ENCODE assay signal across 1 cellular context in genomic region chr19:18557474-18558201, GRCh38.
TF ChIP-seq lines count a peak whose summit lies in the region.

Gene KXD1, plus strand, starts transcription at chr19:18557870. Its CDS starts 4,187 bp downstream, at chr19:18562057.

TF ChIP-seq in HepG2, 621 proteins besides CTCF, POLR2A, EP300 and RAD21 (continued from another document and continues in another):
- TF ChIP-seq ZNF136 (CRISPR knock-in tag; IDR thresholded peaks at IDR 0.05; ENCODE audit: low read depth) (no peak), KDM5B (CRISPR knock-in tag; IDR thresholded peaks at IDR 0.05; ENCODE audit: borderline replicate concordance) (peak; percentile 70; the same call in 1 of the 2 replicates), KLF9 (CRISPR knock-in tag; IDR thresholded peaks at IDR 0.05; ENCODE audit: low read depth) (no peak), ZNF589 (CRISPR knock-in tag; conservative IDR thresholded peaks at IDR 0.05) (0 out of 2 replicates have a peak, but pooled peaks have one; percentile 44), NFE2L2 (IDR thresholded peaks at IDR 0.05; ENCODE audit: low read length) (no peak), NCOR1 (IDR thresholded peaks at IDR 0.05; ENCODE audit: borderline replicate concordance, low read length) (no peak), STAG1 (CRISPR knock-in tag; IDR thresholded peaks at IDR 0.05) (0 out of 2 replicates have a peak, but pooled peaks have one; percentile 15), HNF4A (CRISPR knock-in tag; IDR thresholded peaks at IDR 0.05) (no peak), PRPF4 (IDR thresholded peaks at IDR 0.05; ENCODE audit: low read depth, low read length, poor library complexity, severe bottlenecking) (no peak), ZSCAN29 (CRISPR knock-in tag; conservative IDR thresholded peaks at IDR 0.05) (no peak), FOXP1 (IDR thresholded peaks at IDR 0.05) (no peak), FOXP1 (CRISPR knock-in tag; IDR thresholded peaks at IDR 0.05) (no peak), ZNF549 (CRISPR knock-in tag; IDR thresholded peaks at IDR 0.05) (no peak), NCOA2 (CRISPR knock-in tag; IDR thresholded peaks at IDR 0.05) (peak; percentile 22), SUZ12 (IDR thresholded peaks at IDR 0.05; ENCODE audit: low read depth, low read length) (no peak), ZNF761 (CRISPR knock-in tag; conservative IDR thresholded peaks at IDR 0.05) (peak; percentile 43; the same call in 1 of the 2 replicates), GABPA (IDR thresholded peaks at IDR 0.05; ENCODE audit: low read depth, low read length) (peak; percentile 57), GABPA (CRISPR knock-in tag; IDR thresholded peaks at IDR 0.05; ENCODE audit: low read depth) (peak; percentile 79), IRX3 (CRISPR knock-in tag; IDR thresholded peaks at IDR 0.05; ENCODE audit: borderline replicate concordance, low read depth) (no peak), REPIN1 (CRISPR knock-in tag; IDR thresholded peaks at IDR 0.05; ENCODE audit: borderline replicate concordance, low read depth) (no peak), DRAP1 (CRISPR knock-in tag; IDR thresholded peaks at IDR 0.05) (peak; percentile 80), ZNF333 (CRISPR knock-in tag; IDR thresholded peaks at IDR 0.05; ENCODE audit: borderline replicate concordance) (no peak), ZNF432 (CRISPR knock-in tag; IDR thresholded peaks at IDR 0.05; ENCODE audit: borderline replicate concordance) (no peak), AKAP8 (CRISPR knock-in tag; IDR thresholded peaks at IDR 0.05) (no peak; the same call in 1 of the 2 replicates), RNF2 (conservative IDR thresholded peaks at IDR 0.05; ENCODE audit: low read depth) (no peak), HNF4G (IDR thresholded peaks at IDR 0.05; ENCODE audit: borderline replicate concordance, low read depth, low read length) (no peak), HNF4G (CRISPR knock-in tag; IDR thresholded peaks at IDR 0.05; ENCODE audit: borderline replicate concordance, low read depth) (no peak; the same call in 1 of the 2 replicates), ZNF768 (CRISPR knock-in tag; IDR thresholded peaks at IDR 0.05) (peak; percentile 16; the same call in 1 of the 2 replicates), ZFAT (CRISPR knock-in tag; conservative IDR thresholded peaks at IDR 0.05) (no peak), ZBTB2 (CRISPR knock-in tag; IDR thresholded peaks at IDR 0.05; ENCODE audit: low read depth) (peak; percentile 80), ZFP37 (CRISPR knock-in tag; IDR thresholded peaks at IDR 0.05; ENCODE audit: borderline replicate concordance) (no peak), ZNF441 (CRISPR knock-in tag; IDR thresholded peaks at IDR 0.05; ENCODE audit: borderline replicate concordance) (no peak), ARNTL (CRISPR knock-in tag; IDR thresholded peaks at IDR 0.05) (no peak), YEATS4 (CRISPR knock-in tag; IDR thresholded peaks at IDR 0.05; ENCODE audit: borderline replicate concordance) (peak; percentile 68; the same call in 1 of the 2 replicates), ZNF609 (CRISPR knock-in tag; IDR thresholded peaks at IDR 0.05; ENCODE audit: borderline replicate concordance) (no peak), TP53 (CRISPR knock-in tag; conservative IDR thresholded peaks at IDR 0.05) (no peak)
- TF ChIP-seq, protein P1, sequence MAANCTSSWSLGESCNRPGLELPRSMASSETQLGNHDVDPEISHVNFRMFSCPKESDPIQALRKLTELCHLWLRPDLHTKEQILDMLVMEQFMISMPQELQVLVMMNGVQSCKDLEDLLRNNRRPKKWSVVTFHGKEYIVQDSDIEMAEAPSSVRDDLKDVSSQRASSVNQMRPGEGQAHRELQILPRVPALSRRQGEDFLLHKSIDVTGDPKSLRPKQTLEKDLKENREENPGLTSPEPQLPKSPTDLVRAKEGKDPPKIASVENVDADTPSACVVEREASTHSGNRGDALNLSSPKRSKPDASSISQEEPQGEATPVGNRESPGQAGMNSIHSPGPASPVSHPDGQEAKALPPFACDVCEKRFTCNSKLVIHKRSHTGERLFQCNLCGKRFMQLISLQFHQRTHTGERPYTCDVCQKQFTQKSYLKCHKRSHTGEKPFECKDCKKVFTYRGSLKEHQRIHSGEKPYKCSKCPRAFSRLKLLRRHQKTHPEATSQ (CRISPR knock-in tag; IDR thresholded peaks at IDR 0.05; ENCODE audit: borderline replicate concordance), result no peak
- TF ChIP-seq, protein P2, sequence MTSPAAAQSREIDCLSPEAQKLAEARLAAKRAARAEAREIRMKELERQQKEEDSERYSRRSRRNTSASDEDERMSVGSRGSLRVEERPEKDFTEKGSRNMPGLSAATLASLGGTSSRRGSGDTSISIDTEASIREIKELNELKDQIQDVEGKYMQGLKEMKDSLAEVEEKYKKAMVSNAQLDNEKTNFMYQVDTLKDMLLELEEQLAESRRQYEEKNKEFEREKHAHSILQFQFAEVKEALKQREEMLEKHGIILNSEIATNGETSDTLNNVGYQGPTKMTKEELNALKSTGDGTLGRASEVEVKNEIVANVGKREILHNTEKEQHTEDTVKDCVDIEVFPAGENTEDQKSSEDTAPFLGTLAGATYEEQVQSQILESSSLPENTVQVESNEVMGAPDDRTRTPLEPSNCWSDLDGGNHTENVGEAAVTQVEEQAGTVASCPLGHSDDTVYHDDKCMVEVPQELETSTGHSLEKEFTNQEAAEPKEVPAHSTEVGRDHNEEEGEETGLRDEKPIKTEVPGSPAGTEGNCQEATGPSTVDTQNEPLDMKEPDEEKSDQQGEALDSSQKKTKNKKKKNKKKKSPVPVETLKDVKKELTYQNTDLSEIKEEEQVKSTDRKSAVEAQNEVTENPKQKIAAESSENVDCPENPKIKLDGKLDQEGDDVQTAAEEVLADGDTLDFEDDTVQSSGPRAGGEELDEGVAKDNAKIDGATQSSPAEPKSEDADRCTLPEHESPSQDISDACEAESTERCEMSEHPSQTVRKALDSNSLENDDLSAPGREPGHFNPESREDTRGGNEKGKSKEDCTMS (CRISPR knock-in tag; conservative IDR thresholded peaks at IDR 0.05), result no peak
- TF ChIP-seq, protein P3, sequence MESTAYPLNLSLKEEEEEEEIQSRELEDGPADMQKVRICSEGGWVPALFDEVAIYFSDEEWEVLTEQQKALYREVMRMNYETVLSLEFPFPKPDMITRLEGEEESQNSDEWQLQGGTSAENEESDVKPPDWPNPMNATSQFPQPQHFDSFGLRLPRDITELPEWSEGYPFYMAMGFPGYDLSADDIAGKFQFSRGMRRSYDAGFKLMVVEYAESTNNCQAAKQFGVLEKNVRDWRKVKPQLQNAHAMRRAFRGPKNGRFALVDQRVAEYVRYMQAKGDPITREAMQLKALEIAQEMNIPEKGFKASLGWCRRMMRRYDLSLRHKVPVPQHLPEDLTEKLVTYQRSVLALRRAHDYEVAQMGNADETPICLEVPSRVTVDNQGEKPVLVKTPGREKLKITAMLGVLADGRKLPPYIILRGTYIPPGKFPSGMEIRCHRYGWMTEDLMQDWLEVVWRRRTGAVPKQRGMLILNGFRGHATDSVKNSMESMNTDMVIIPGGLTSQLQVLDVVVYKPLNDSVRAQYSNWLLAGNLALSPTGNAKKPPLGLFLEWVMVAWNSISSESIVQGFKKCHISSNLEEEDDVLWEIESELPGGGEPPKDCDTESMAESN (CRISPR knock-in tag; conservative IDR thresholded peaks at IDR 0.05), result peak; percentile 27; the same call in 1 of the 2 replicates
- TF ChIP-seq, protein P4, sequence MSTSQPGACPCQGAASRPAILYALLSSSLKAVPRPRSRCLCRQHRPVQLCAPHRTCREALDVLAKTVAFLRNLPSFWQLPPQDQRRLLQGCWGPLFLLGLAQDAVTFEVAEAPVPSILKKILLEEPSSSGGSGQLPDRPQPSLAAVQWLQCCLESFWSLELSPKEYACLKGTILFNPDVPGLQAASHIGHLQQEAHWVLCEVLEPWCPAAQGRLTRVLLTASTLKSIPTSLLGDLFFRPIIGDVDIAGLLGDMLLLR (CRISPR knock-in tag; IDR thresholded peaks at IDR 0.05), result no peak
- TF ChIP-seq, protein P5, sequence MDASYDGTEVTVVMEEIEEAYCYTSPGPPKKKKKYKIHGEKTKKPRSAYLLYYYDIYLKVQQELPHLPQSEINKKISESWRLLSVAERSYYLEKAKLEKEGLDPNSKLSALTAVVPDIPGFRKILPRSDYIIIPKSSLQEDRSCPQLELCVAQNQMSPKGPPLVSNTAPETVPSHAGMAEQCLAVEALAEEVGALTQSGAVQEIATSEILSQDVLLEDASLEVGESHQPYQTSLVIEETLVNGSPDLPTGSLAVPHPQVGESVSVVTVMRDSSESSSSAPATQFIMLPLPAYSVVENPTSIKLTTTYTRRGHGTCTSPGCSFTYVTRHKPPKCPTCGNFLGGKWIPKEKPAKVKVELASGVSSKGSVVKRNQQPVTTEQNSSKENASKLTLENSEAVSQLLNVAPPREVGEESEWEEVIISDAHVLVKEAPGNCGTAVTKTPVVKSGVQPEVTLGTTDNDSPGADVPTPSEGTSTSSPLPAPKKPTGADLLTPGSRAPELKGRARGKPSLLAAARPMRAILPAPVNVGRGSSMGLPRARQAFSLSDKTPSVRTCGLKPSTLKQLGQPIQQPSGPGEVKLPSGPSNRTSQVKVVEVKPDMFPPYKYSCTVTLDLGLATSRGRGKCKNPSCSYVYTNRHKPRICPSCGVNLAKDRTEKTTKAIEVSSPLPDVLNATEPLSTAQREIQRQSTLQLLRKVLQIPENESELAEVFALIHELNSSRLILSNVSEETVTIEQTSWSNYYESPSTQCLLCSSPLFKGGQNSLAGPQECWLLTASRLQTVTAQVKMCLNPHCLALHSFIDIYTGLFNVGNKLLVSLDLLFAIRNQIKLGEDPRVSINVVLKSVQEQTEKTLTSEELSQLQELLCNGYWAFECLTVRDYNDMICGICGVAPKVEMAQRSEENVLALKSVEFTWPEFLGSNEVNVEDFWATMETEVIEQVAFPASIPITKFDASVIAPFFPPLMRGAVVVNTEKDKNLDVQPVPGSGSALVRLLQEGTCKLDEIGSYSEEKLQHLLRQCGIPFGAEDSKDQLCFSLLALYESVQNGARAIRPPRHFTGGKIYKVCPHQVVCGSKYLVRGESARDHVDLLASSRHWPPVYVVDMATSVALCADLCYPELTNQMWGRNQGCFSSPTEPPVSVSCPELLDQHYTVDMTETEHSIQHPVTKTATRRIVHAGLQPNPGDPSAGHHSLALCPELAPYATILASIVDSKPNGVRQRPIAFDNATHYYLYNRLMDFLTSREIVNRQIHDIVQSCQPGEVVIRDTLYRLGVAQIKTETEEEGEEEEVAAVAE (CRISPR knock-in tag; IDR thresholded peaks at IDR 0.05; ENCODE audit: borderline replicate concordance), result no peak
